In genomic region chr6:43076093-43076927, GRCh38 we compare ENCODE assay signal across 8 cellular contexts. TPM values are rescaled to one million over a fixed set of nuclear protein-coding genes. Genes with fewer than 3 reads are reported as not detected.
DNase-seq lines count a peak whose midpoint lies in the region; ATAC-seq, FAIRE-seq and TF ChIP-seq lines count a peak whose summit lies in the region.

Gene PTK7, plus strand, starts transcription at chr6:43076314. Its CDS starts 175 bp downstream, at chr6:43076489.

- H3K36me3 Mint-ChIP-seq in astrocyte (ENCODE audit: low read depth, unreplicated experiment): peaks cover 10% of the 10 kb centered on the region

- H3K4me1 Mint-ChIP-seq in astrocyte (ENCODE audit: low read depth, unreplicated experiment): peaks cover 31% of the 10 kb centered on the region

- H3K27ac ChIP-seq in astrocyte (ENCODE audit: low read depth, low read length) (peak within 1 kb of the TSS; percentile 91), iPS DF 6.9 (ENCODE audit: low read length) (no peak within 1 kb of the TSS), gastrocnemius medialis (no peak within 1 kb of the TSS)

- H3K4me1 ChIP-seq in NT2/D1 (ENCODE audit: insufficient read depth, insufficient read length): peaks cover 20% of the 10 kb centered on the region
- H3K4me1 ChIP-seq in astrocyte (ENCODE audit: insufficient read depth, low read length): peaks cover 29% of the 10 kb centered on the region
- H3K4me1 ChIP-seq in iPS DF 6.9 (ENCODE audit: control insufficient read depth, insufficient read depth, low read length): peaks cover 8% of the 10 kb centered on the region
- H3K4me1 ChIP-seq in gastrocnemius medialis: peaks cover 0 to 9% of the 10 kb centered on the region in 2 donors

- H3K4me3 Mint-ChIP-seq in astrocyte (ENCODE audit: unreplicated experiment): peak within 1 kb of the TSS; percentile 92

- H3K79me2 ChIP-seq in astrocyte (ENCODE audit: insufficient read depth, low read length): peaks cover 51% of the 10 kb centered on the region

- H3K36me3 ChIP-seq in NT2/D1 (ENCODE audit: insufficient read depth, insufficient read length, low read length): peaks cover 31% of the 10 kb centered on the region
- no peaks in the 10 kb centered on the region for H3K36me3 ChIP-seq in astrocyte (ENCODE audit: insufficient read depth, low read length)
- H3K36me3 ChIP-seq in iPS DF 6.9 (ENCODE audit: control insufficient read depth, insufficient read depth, low read length): no peaks in the 10 kb centered on the region; the same call in 1 of the 2 replicates
- peaks cover 0 to 31% of the 10 kb centered on the region in 2 donors for H3K36me3 ChIP-seq in gastrocnemius medialis

- TF ChIP-seq CTCF in astrocyte (IDR thresholded peaks at IDR 0.05; ENCODE audit: insufficient read depth, low read depth, low read length): no peak
- no peak for TF ChIP-seq CTCF in gastrocnemius medialis (IDR thresholded peaks at IDR 0.05 in 4 of 5, conservative IDR thresholded peaks at IDR 0.05 in 1 of 5)

- H3K9me3 ChIP-seq in NT2/D1 (ENCODE audit: insufficient read depth, low read length) (no peaks in the 10 kb centered on the region), astrocyte (ENCODE audit: insufficient read depth, low read depth, low read length) (no peaks in the 10 kb centered on the region), iPS DF 6.9 (ENCODE audit: control insufficient read depth, insufficient read depth, low read length) (no peaks in the 10 kb centered on the region), gastrocnemius medialis (no peaks in the 10 kb centered on the region)

- peak within 1 kb of the TSS; percentile 97 for H3K4me2 ChIP-seq in astrocyte (ENCODE audit: low read length)

- FAIRE-seq in H54 (lab: Jason Lieb, UNC) (no peak), astrocyte (lab: Jason Lieb, UNC) (no peak)

- intact Hi-C loops in gastrocnemius medialis (cut with DNase I; ENCODE audit: low total_unique reads): no loop called here

- H2AFZ ChIP-seq in astrocyte (ENCODE audit: low read depth, low read length): peak within 1 kb of the TSS; percentile 64

- no peaks in the 10 kb centered on the region for H3K9me3 Mint-ChIP-seq in astrocyte (ENCODE audit: unreplicated experiment)

- DNase-seq in AG20443 (ENCODE audit: low spot score) (peak; percentile 73), H54 (ENCODE audit: insufficient read length, low spot score) (peak; percentile 47), NT2/D1 (ENCODE audit: low read depth, low spot score) (peak; percentile 69), astrocyte (ENCODE audit: low read depth) (no peak), iPS DF 6.9 (ENCODE audit: low read depth, low spot score) (peak; percentile 72), gastrocnemius medialis (no peak)

- H3K27me3 ChIP-seq in NT2/D1 (ENCODE audit: insufficient read depth, insufficient read length) (no peaks in the 10 kb centered on the region), astrocyte (ENCODE audit: insufficient read depth, low read length) (no peaks in the 10 kb centered on the region), iPS DF 6.9 (ENCODE audit: control insufficient read depth, insufficient read depth, low read length) (no peaks in the 10 kb centered on the region), gastrocnemius medialis (peaks cover 9 to 17% (median 13%) of the 10 kb centered on the region in 3 donors)

- TF ChIP-seq POLR2A in H54 (IDR thresholded peaks at IDR 0.05; ENCODE audit: low read depth, low read length) (peak; percentile 59), gastrocnemius medialis (IDR thresholded peaks at IDR 0.05) (no peak)

- no peaks in the 10 kb centered on the region for H3K27me3 Mint-ChIP-seq in astrocyte (ENCODE audit: low read depth, unreplicated experiment)

- H3K9ac ChIP-seq in NT2/D1 (ENCODE audit: insufficient read length, low read depth): peak within 1 kb of the TSS; percentile 94
- H3K9ac ChIP-seq in astrocyte (ENCODE audit: low read length): peak within 1 kb of the TSS; percentile 99

- in situ Hi-C loops in gastrocnemius medialis (cut with MboI; ENCODE audit: low sequenced_read_pairs in 4 of 4): no loop called here

- H3K4me3 ChIP-seq in NT2/D1 (ENCODE audit: insufficient read length, low read depth) (peak within 1 kb of the TSS; percentile 91), astrocyte (ENCODE audit: insufficient read depth, low read depth, low read length) (peak within 1 kb of the TSS; percentile 98), iPS DF 6.9 (ENCODE audit: low read length) (peak within 1 kb of the TSS; percentile 93), gastrocnemius medialis (peak within 1 kb of the TSS; percentile 40 to 46 (median 46))

- peak within 1 kb of the TSS; percentile 83 for H3K27ac Mint-ChIP-seq in astrocyte (ENCODE audit: unreplicated experiment)

- ATAC-seq in gastrocnemius medialis (no peak), HG02981 (IDR thresholded peaks at IDR 0.05; ENCODE audit: unreplicated experiment) (no peak), GM21360 (IDR thresholded peaks at IDR 0.05; ENCODE audit: unreplicated experiment) (no peak)

- WGBS in iPS DF 6.9 (ENCODE audit: insufficient coverage, insufficient read length): no CpG with 5 or more reads among the region's 92 CpGs

- H4K20me1 ChIP-seq in astrocyte (ENCODE audit: insufficient read depth, low read length): peaks cover 32% of the 10 kb centered on the region

RNA-seq across cellular contexts. Expression of gene PTK7, which starts in this region (rescaled TPM):
- total RNA-seq in astrocyte (506 and 728 TPM in 2 replicates), gastrocnemius medialis (under 1 TPM; 0.15 to 0.64 (median 0.24) TPM)

Comparison
In these comparisons a context has a peak if more than half of its experiments do, and no peak if none do; other contexts are left out.
1. RNA of gene PTK7 (total RNA-seq): 506 to 728 TPM in astrocyte; 0.15 to 0.64 TPM in gastrocnemius medialis; every median in the first group is over 100 times any median in the second.
2. DNase-seq: peak in AG20443 (single experiment), H54 (single experiment), NT2/D1 (single experiment) and iPS DF 6.9 (single experiment); none in astrocyte (single experiment) and gastrocnemius medialis (0 of 2).
3. H3K4me3 ChIP-seq: peak in every context shown above with its lines; median percentile 98 in astrocyte; 93 in iPS DF 6.9; 91 in NT2/D1; 46 in gastrocnemius medialis.